In the genomic region with DNA sequence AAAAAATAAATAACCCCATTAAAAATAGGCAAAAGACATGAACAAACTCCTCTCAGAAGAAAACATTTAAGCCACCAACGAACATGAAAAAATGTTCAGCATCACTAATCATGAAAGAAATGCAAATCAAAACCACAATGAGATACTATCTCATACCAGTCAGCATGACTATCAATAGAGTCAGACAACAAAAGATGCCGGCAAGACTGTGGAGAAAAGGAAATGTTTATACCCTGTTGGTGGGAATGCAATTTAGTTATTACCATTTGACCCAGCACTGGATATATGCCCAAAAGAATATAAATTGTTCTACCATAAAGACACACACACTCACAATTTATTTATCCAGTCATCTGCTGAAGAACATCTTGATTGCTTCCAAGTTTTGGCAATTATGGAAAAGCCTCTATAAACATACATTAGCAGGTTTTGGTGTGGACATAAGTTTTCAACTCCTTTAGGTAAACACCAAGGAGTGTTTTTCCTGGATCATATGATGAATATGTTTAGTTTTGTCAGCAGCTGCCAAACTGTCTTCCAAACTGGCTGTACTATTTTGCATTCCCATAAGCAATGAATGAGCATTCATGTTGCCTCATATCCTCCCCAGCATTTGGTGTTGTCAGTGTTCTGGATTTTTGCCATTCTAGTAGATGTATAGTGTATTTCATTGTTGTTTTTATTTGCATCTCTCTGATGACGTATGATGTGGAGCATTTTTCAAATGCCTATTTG, we compare ENCODE assay signal across 18 cellular contexts. TPM values are rescaled to one million over a fixed set of nuclear protein-coding genes. Genes with fewer than 3 reads are reported as not detected.
A peak's percentile ranks its signal among the peaks of the same experiment; 100 is the strongest.
DNase-seq lines count a peak whose midpoint lies in the region; ATAC-seq, FAIRE-seq and TF ChIP-seq lines count a peak whose summit lies in the region.
"Had no signal": no experiment of that assay in that cellular context is flagged by ENCODE, and none has a peak within 500 bp of the region (broad histone marks: within the 10 kb centered on the region; RNA-seq: fewer than 3 reads in every experiment).

No MANE protein-coding gene starts in this region.

- H3K27me3 Mint-ChIP-seq in CD8-positive, alpha-beta T cell (ENCODE audit: low read depth) = no peaks in the 10 kb centered on the region
- H3K27me3 Mint-ChIP-seq: activated CD8-positive, alpha-beta T cell treated with anti-CD3 and anti-CD28 coated beads for 36 hours; natural killer cell treated with Interleukin-12 subunit alpha and Interleukin-12 subunit beta and Interleukin-15 and Interleukin-18, amount 100 ng/mL, for 72 hours had no signal

- no peaks in the 10 kb centered on the region for H3K4me1 ChIP-seq in CD8-positive, alpha-beta T cell (ENCODE audit: insufficient read depth, low read length)
- H3K4me1 ChIP-seq: gastroesophageal sphincter had no signal

- no peaks in the 10 kb centered on the region for H3K27me3 ChIP-seq in bronchial epithelial cell (ENCODE audit: control insufficient read depth, insufficient read depth, low read length)
- no peaks in the 10 kb centered on the region for H3K27me3 ChIP-seq in CD8-positive, alpha-beta T cell (ENCODE audit: insufficient read depth, low read length)
- H3K27me3 ChIP-seq: gastroesophageal sphincter had no signal

- no peak for TF ChIP-seq CTCF in bronchial epithelial cell (IDR thresholded peaks at IDR 0.05; ENCODE audit: insufficient read depth, low read length, severe bottlenecking)
- TF ChIP-seq CTCF in CD8-positive, alpha-beta T cell (IDR thresholded peaks at IDR 0.05) = no peak

- no peaks in the 10 kb centered on the region for H3K36me3 Mint-ChIP-seq in CD8-positive, alpha-beta T cell
- H3K36me3 Mint-ChIP-seq: natural killer cell treated with Interleukin-12 subunit alpha and Interleukin-12 subunit beta and Interleukin-15 and Interleukin-18, amount 100 ng/mL, for 72 hours had no signal

- DNase-seq in GM04503 (ENCODE audit: low read depth) (peak; percentile 51), NCI-H526 (lab: John Stamatoyannopoulos, UW) (peak; percentile 99 to 100), bronchial epithelial cell (ENCODE audit: low read depth) (peak; percentile 15), myocyte (ENCODE audit: low read depth) (peak; percentile 8), frontal cortex (ENCODE audit: low spot score in 2 of 2) (no peak), anterior cingulate cortex (lab: John Stamatoyannopoulos, UW) (no peak), HEK293T (ENCODE audit: extremely low spot score) (no peak)
- DNase-seq in CD8-positive, alpha-beta T cell = no peak
- DNase-seq: activated CD8-positive, alpha-beta T cell treated with anti-CD3 and anti-CD28 coated beads for 36 hours; NCI-H1092; NCI-H345; RPMI8226 had no signal

- no peak overlapping the region for H3K4me3 Mint-ChIP-seq in CD8-positive, alpha-beta T cell
- H3K4me3 Mint-ChIP-seq: activated CD8-positive, alpha-beta T cell treated with anti-CD3 and anti-CD28 coated beads for 36 hours; natural killer cell treated with Interleukin-12 subunit alpha and Interleukin-12 subunit beta and Interleukin-15 and Interleukin-18, amount 100 ng/mL, for 72 hours had no signal

- H3K27ac Mint-ChIP-seq in CD8-positive, alpha-beta T cell = no peak overlapping the region
- H3K27ac Mint-ChIP-seq: activated CD8-positive, alpha-beta T cell treated with anti-CD3 and anti-CD28 coated beads for 36 hours; natural killer cell treated with Interleukin-12 subunit alpha and Interleukin-12 subunit beta and Interleukin-15 and Interleukin-18, amount 100 ng/mL, for 72 hours had no signal

- POLR2A ChIA-PET in CD8-positive, alpha-beta T cell (lab: Charles Lee) = no interaction called here
- POLR2A ChIA-PET in HEK293T (lab: Yijun Ruan, JAX) = no interaction called here

- no peak overlapping the region for H3K4me3 ChIP-seq in bronchial epithelial cell (ENCODE audit: low read depth, low read length)
- H3K4me3 ChIP-seq in CD8-positive, alpha-beta T cell (ENCODE audit: low read depth, low read length) = no peak overlapping the region
- H3K4me3 ChIP-seq: gastroesophageal sphincter, skin epidermis had no signal

- ATAC-seq in CD8-positive, alpha-beta T cell = no peak
- ATAC-seq: activated CD8-positive, alpha-beta T cell treated with anti-CD3 and anti-CD28 coated beads for 36 hours; gastroesophageal sphincter; natural killer cell treated with Interleukin-12 subunit alpha and Interleukin-12 subunit beta and Interleukin-15 and Interleukin-18, amount 100 ng/mL, for 72 hours had no signal

- CTCF ChIA-PET in CD8-positive, alpha-beta T cell (lab: Charles Lee) = no interaction called here
- CTCF ChIA-PET in HEK293T (lab: Yijun Ruan, JAX) = no interaction called here

- intact Hi-C loops in CD8-positive, alpha-beta T cell (cut with DNase I, micrococcal nuclease) = no loop called here

- no peaks in the 10 kb centered on the region for H3K4me1 Mint-ChIP-seq in CD8-positive, alpha-beta T cell (ENCODE audit: low read depth)

- no peaks in the 10 kb centered on the region for H3K36me3 ChIP-seq in bronchial epithelial cell (ENCODE audit: control insufficient read depth, insufficient read depth, low read length)
- H3K36me3 ChIP-seq in CD8-positive, alpha-beta T cell (ENCODE audit: insufficient read depth, low read length) = no peaks in the 10 kb centered on the region
- H3K36me3 ChIP-seq: gastroesophageal sphincter had no signal

- FAIRE-seq in bronchial epithelial cell (lab: Jason Lieb, UNC) = no peak
- FAIRE-seq in frontal cortex (lab: Jason Lieb, UNC) = no peak
- FAIRE-seq: D721Med had no signal

- no peak overlapping the region for H3K27ac ChIP-seq in CD8-positive, alpha-beta T cell (ENCODE audit: low read depth, low read length)
- H3K27ac ChIP-seq: gastroesophageal sphincter, HL-60 had no signal

- H3K9me3 ChIP-seq in CD8-positive, alpha-beta T cell (ENCODE audit: low read length) = no peaks in the 10 kb centered on the region

- H3K9me3 Mint-ChIP-seq in CD8-positive, alpha-beta T cell = peaks cover 19% of the 10 kb centered on the region

TF ChIP-seq in HEK293T, 16 proteins besides CTCF, POLR2A, EP300 and RAD21:
- TF ChIP-seq CTBP1 (IDR thresholded peaks at IDR 0.05; ENCODE audit: borderline replicate concordance) = no peak
- TF ChIP-seq BHLHE40 (IDR thresholded peaks at IDR 0.05; ENCODE audit: borderline replicate concordance) = no peak
- TF ChIP-seq L3MBTL2 (conservative IDR thresholded peaks at IDR 0.05) = no peak
- TF ChIP-seq ELF4 (IDR thresholded peaks at IDR 0.05) = no peak
- TF ChIP-seq FOXM1 (IDR thresholded peaks at IDR 0.05; ENCODE audit: borderline replicate concordance) = no peak
- no peak for TF ChIP-seq ZNF384 (IDR thresholded peaks at IDR 0.05)
- TF ChIP-seq SUZ12 (IDR thresholded peaks at IDR 0.05) = no peak
- no peak for TF ChIP-seq SP1 (IDR thresholded peaks at IDR 0.05)
- TF ChIP-seq TARDBP (IDR thresholded peaks at IDR 0.05) = no peak
- no peak for TF ChIP-seq LEF1 (IDR thresholded peaks at IDR 0.05; ENCODE audit: borderline replicate concordance)
- no peak for TF ChIP-seq ARNT (IDR thresholded peaks at IDR 0.05)

RNA-seq across cellular contexts. Expression of a gene that starts 28.0 kb away (rescaled TPM):
- total RNA-seq in bronchial epithelial cell (not detected in 2 replicates), myocyte (not detected in 2 replicates), frontal cortex (not detected)
- polyA plus RNA-seq in myocyte (2012) = not detected
- not detected for total RNA-seq in CD8-positive, alpha-beta T cell
- total RNA-seq: activated CD8-positive, alpha-beta T cell treated with anti-CD3 and anti-CD28 coated beads for 36 hours; gastroesophageal sphincter; natural killer cell treated with Interleukin-12 subunit alpha and Interleukin-12 subunit beta and Interleukin-15 and Interleukin-18, amount 100 ng/mL, for 72 hours had no signal
- polyA plus RNA-seq: thymus had no signal

RNA-seq across cellular contexts. Expression of a gene that starts 29.6 kb away (rescaled TPM):
- total RNA-seq in bronchial epithelial cell (not detected in 2 replicates), myocyte (not detected in 2 replicates), frontal cortex (not detected)
- not detected for polyA plus RNA-seq in myocyte (2012)
- total RNA-seq in CD8-positive, alpha-beta T cell = not detected
- total RNA-seq: activated CD8-positive, alpha-beta T cell treated with anti-CD3 and anti-CD28 coated beads for 36 hours; gastroesophageal sphincter; natural killer cell treated with Interleukin-12 subunit alpha and Interleukin-12 subunit beta and Interleukin-15 and Interleukin-18, amount 100 ng/mL, for 72 hours had no signal

RNA-seq across cellular contexts. Expression of a gene that starts 34.2 kb away (rescaled TPM):
- total RNA-seq in bronchial epithelial cell (not detected in 2 replicates), myocyte (not detected in 2 replicates), frontal cortex (not detected)
- polyA plus RNA-seq in myocyte (2012) = not detected
- total RNA-seq in CD8-positive, alpha-beta T cell = not detected
- total RNA-seq: activated CD8-positive, alpha-beta T cell treated with anti-CD3 and anti-CD28 coated beads for 36 hours; gastroesophageal sphincter; natural killer cell treated with Interleukin-12 subunit alpha and Interleukin-12 subunit beta and Interleukin-15 and Interleukin-18, amount 100 ng/mL, for 72 hours had no signal
- polyA plus RNA-seq: thymus had no signal

RNA-seq across cellular contexts. Expression of a gene that starts 44.9 kb away (rescaled TPM):
- total RNA-seq in bronchial epithelial cell (not detected in 2 replicates), myocyte (not detected in 2 replicates), frontal cortex (not detected)
- polyA plus RNA-seq in myocyte (2012) = not detected
- total RNA-seq in CD8-positive, alpha-beta T cell = not detected
- total RNA-seq: activated CD8-positive, alpha-beta T cell treated with anti-CD3 and anti-CD28 coated beads for 36 hours; gastroesophageal sphincter; natural killer cell treated with Interleukin-12 subunit alpha and Interleukin-12 subunit beta and Interleukin-15 and Interleukin-18, amount 100 ng/mL, for 72 hours had no signal
- polyA plus RNA-seq: thymus had no signal

Comparison
In these comparisons a context has a peak if more than half of its experiments do, and no peak if none do; other contexts are left out.
1. DNase-seq: peak in GM04503 (single experiment), NCI-H526 (2 of 2), bronchial epithelial cell (single experiment) and myocyte (single experiment); none in frontal cortex (0 of 2), CD8-positive, alpha-beta T cell (0 of 7), anterior cingulate cortex (0 of 58) and HEK293T (single experiment).